1 cellular context compared by ENCODE assay signal in the genomic region with DNA sequence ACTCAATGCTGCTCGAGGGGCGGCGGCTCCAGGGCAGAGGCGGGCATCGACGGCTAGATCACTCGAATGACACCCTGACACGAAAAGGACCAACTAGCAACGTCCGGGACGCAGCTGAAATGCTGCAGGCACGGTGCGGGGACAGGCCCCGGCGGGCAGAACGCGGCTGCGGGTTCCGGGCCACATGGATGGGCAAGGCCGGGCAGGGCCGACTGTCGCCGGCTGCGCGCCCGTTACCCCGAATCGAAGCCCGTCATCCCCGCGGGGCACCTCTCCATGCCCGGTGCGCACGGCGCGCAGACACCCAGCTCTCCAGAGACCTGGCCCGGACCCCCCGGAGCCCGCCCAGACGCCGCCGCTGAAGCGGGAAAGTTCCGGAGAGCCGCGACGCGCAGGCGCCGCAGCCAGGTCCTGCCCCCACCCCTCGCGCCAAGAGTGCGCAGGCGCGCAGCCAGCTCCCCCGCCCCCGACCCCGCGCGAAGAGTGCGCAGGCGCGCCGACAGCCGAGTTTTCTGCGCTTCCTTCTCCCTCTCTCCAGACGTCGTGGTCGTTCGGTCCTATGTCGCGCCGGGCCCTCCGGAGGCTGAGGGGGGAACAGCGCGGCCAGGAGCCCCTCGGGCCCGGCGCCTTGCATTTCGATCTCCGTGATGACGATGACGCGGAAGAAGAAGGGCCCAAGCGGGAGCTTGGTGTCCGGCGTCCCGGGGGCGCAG.
A peak's percentile ranks its signal among the peaks of the same experiment; 100 is the strongest.
TF ChIP-seq lines count a peak whose summit lies in the region.

TCF25 (plus strand) TSS at position 484 of the 713 bp plus-strand sequence; CDS start at position 560, 76 bp downstream.

TF ChIP-seq in HepG2, 621 proteins besides CTCF, POLR2A, EP300 and RAD21 (continued from another document and continues in another):
- TF ChIP-seq FOXA1 (IDR thresholded peaks at IDR 0.05), result no peak
- TF ChIP-seq FOXA1 (CRISPR knock-in tag; IDR thresholded peaks at IDR 0.05), result no peak
- TF ChIP-seq SIX1 (CRISPR knock-in tag; IDR thresholded peaks at IDR 0.05; ENCODE audit: borderline replicate concordance), result no peak
- TF ChIP-seq ZMYM2 (CRISPR knock-in tag; IDR thresholded peaks at IDR 0.05), result peak; percentile 66
- no peak for TF ChIP-seq ZNF281 (CRISPR knock-in tag; IDR thresholded peaks at IDR 0.05; ENCODE audit: borderline replicate concordance)
- peak; percentile 74 for TF ChIP-seq TBX2 (CRISPR knock-in tag; IDR thresholded peaks at IDR 0.05; ENCODE audit: borderline replicate concordance)
- TF ChIP-seq, protein P1, sequence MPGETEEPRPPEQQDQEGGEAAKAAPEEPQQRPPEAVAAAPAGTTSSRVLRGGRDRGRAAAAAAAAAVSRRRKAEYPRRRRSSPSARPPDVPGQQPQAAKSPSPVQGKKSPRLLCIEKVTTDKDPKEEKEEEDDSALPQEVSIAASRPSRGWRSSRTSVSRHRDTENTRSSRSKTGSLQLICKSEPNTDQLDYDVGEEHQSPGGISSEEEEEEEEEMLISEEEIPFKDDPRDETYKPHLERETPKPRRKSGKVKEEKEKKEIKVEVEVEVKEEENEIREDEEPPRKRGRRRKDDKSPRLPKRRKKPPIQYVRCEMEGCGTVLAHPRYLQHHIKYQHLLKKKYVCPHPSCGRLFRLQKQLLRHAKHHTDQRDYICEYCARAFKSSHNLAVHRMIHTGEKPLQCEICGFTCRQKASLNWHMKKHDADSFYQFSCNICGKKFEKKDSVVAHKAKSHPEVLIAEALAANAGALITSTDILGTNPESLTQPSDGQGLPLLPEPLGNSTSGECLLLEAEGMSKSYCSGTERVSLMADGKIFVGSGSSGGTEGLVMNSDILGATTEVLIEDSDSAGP (CRISPR knock-in tag; IDR thresholded peaks at IDR 0.05; ENCODE audit: borderline replicate concordance), result peak; percentile 81
- TF ChIP-seq HMG20A (CRISPR knock-in tag; IDR thresholded peaks at IDR 0.05; ENCODE audit: borderline replicate concordance), result no peak
- TF ChIP-seq AGO2 (optimal IDR thresholded peaks at IDR 0.05; ENCODE audit: low read depth, low read length), result peak; percentile 95
- TF ChIP-seq, protein P2, sequence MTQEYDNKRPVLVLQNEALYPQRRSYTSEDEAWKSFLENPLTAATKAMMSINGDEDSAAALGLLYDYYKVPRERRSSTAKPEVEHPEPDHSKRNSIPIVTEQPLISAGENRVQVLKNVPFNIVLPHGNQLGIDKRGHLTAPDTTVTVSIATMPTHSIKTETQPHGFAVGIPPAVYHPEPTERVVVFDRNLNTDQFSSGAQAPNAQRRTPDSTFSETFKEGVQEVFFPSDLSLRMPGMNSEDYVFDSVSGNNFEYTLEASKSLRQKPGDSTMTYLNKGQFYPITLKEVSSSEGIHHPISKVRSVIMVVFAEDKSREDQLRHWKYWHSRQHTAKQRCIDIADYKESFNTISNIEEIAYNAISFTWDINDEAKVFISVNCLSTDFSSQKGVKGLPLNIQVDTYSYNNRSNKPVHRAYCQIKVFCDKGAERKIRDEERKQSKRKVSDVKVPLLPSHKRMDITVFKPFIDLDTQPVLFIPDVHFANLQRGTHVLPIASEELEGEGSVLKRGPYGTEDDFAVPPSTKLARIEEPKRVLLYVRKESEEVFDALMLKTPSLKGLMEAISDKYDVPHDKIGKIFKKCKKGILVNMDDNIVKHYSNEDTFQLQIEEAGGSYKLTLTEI (CRISPR knock-in tag; conservative IDR thresholded peaks at IDR 0.05), result no peak
- TF ChIP-seq ZNF280B (CRISPR knock-in tag; IDR thresholded peaks at IDR 0.05; ENCODE audit: borderline replicate concordance), result peak; percentile 97
- TF ChIP-seq RBAK (CRISPR knock-in tag; IDR thresholded peaks at IDR 0.05), result no peak
- peak; percentile 66 for TF ChIP-seq IRF9 (CRISPR knock-in tag; IDR thresholded peaks at IDR 0.05; ENCODE audit: borderline replicate concordance)
- peak; percentile 78; the same call in 1 of the 2 replicates for TF ChIP-seq ZNF678 (CRISPR knock-in tag; IDR thresholded peaks at IDR 0.05)
- peak; percentile 75 for TF ChIP-seq MED1 (CRISPR knock-in tag; IDR thresholded peaks at IDR 0.05)
- peak; percentile 92 for TF ChIP-seq ERF (CRISPR knock-in tag; IDR thresholded peaks at IDR 0.05)
- TF ChIP-seq ZMYM4 (CRISPR knock-in tag; IDR thresholded peaks at IDR 0.05), result no peak; the same call in 1 of the 2 replicates
- TF ChIP-seq HOXA5 (CRISPR knock-in tag; IDR thresholded peaks at IDR 0.05), result peak; percentile 91
- peak; percentile 91; the same call in 1 of the 2 replicates for TF ChIP-seq ZNF713 (CRISPR knock-in tag; IDR thresholded peaks at IDR 0.05)
- TF ChIP-seq ZNF709 (CRISPR knock-in tag; IDR thresholded peaks at IDR 0.05), result peak; percentile 83; the same call in 1 of the 2 replicates
- no peak for TF ChIP-seq KDM6A (CRISPR knock-in tag; IDR thresholded peaks at IDR 0.05; ENCODE audit: low read depth)
- TF ChIP-seq ZNF598 (CRISPR knock-in tag; IDR thresholded peaks at IDR 0.05; ENCODE audit: borderline replicate concordance), result peak; percentile 77; the same call in 1 of the 2 replicates
- no peak; the same call in 1 of the 2 replicates for TF ChIP-seq MIXL1 (CRISPR knock-in tag; IDR thresholded peaks at IDR 0.05)
- TF ChIP-seq E2F1 (CRISPR knock-in tag; IDR thresholded peaks at IDR 0.05), result peak; percentile 93
- 0 out of 2 replicates have a peak, but pooled peaks have one; percentile 71 for TF ChIP-seq ZNF430 (CRISPR knock-in tag; IDR thresholded peaks at IDR 0.05)
- TF ChIP-seq ZNF44 (CRISPR knock-in tag; IDR thresholded peaks at IDR 0.05), result peak; percentile 69; the same call in 1 of the 2 replicates
- TF ChIP-seq, protein P3, sequence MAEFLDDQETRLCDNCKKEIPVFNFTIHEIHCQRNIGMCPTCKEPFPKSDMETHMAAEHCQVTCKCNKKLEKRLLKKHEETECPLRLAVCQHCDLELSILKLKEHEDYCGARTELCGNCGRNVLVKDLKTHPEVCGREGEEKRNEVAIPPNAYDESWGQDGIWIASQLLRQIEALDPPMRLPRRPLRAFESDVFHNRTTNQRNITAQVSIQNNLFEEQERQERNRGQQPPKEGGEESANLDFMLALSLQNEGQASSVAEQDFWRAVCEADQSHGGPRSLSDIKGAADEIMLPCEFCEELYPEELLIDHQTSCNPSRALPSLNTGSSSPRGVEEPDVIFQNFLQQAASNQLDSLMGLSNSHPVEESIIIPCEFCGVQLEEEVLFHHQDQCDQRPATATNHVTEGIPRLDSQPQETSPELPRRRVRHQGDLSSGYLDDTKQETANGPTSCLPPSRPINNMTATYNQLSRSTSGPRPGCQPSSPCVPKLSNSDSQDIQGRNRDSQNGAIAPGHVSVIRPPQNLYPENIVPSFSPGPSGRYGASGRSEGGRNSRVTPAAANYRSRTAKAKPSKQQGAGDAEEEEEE (CRISPR knock-in tag; IDR thresholded peaks at IDR 0.05; ENCODE audit: borderline replicate concordance), result no peak
- peak; percentile 56; the same call in 1 of the 2 replicates for TF ChIP-seq ZNF816 (CRISPR knock-in tag; IDR thresholded peaks at IDR 0.05; ENCODE audit: borderline replicate concordance)
- TF ChIP-seq HMG20B (CRISPR knock-in tag; conservative IDR thresholded peaks at IDR 0.05), result no peak
- TF ChIP-seq TCF12 (IDR thresholded peaks at IDR 0.05), result no peak
- peak; percentile 48; the same call in 1 of the 2 replicates for TF ChIP-seq TCF12 (CRISPR knock-in tag; IDR thresholded peaks at IDR 0.05)
- TF ChIP-seq, protein P4, sequence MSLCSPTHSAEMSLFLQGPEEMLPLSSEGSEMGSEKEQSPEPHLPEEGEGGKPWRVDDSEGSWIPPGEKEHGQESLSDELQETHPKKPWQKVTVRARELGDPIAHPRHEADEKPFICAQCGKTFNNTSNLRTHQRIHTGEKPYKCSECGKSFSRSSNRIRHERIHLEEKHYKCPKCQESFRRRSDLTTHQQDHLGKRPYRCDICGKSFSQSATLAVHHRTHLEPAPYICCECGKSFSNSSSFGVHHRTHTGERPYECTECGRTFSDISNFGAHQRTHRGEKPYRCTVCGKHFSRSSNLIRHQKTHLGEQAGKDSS (CRISPR knock-in tag; IDR thresholded peaks at IDR 0.05; ENCODE audit: borderline replicate concordance, low read depth), result 0 out of 2 replicates have a peak, but pooled peaks have one; percentile 48
- TF ChIP-seq RBM39 (IDR thresholded peaks at IDR 0.05; ENCODE audit: low read depth, low read length, poor library complexity, severe bottlenecking), result peak; percentile 66
- peak; percentile 76; the same call in 1 of the 2 replicates for TF ChIP-seq THAP7 (CRISPR knock-in tag; IDR thresholded peaks at IDR 0.05)
- no peak for TF ChIP-seq ZNF24 (IDR thresholded peaks at IDR 0.05)
- TF ChIP-seq TCF7 (IDR thresholded peaks at IDR 0.05; ENCODE audit: low read depth), result no peak
- no peak for TF ChIP-seq TIGD3 (CRISPR knock-in tag; IDR thresholded peaks at IDR 0.05; ENCODE audit: borderline replicate concordance)
- TF ChIP-seq PCBP2 (optimal IDR thresholded peaks at IDR 0.05; ENCODE audit: low read depth, low read length, poor library complexity, severe bottlenecking), result no peak
- TF ChIP-seq JUNB (CRISPR knock-in tag; IDR thresholded peaks at IDR 0.05; ENCODE audit: borderline replicate concordance), result no peak
- TF ChIP-seq SNAPC2 (CRISPR knock-in tag; IDR thresholded peaks at IDR 0.05), result no peak; the same call in none of the 2 replicates
- TF ChIP-seq YEATS4 (CRISPR knock-in tag; IDR thresholded peaks at IDR 0.05; ENCODE audit: borderline replicate concordance), result peak; percentile 95
- TF ChIP-seq, protein P5, sequence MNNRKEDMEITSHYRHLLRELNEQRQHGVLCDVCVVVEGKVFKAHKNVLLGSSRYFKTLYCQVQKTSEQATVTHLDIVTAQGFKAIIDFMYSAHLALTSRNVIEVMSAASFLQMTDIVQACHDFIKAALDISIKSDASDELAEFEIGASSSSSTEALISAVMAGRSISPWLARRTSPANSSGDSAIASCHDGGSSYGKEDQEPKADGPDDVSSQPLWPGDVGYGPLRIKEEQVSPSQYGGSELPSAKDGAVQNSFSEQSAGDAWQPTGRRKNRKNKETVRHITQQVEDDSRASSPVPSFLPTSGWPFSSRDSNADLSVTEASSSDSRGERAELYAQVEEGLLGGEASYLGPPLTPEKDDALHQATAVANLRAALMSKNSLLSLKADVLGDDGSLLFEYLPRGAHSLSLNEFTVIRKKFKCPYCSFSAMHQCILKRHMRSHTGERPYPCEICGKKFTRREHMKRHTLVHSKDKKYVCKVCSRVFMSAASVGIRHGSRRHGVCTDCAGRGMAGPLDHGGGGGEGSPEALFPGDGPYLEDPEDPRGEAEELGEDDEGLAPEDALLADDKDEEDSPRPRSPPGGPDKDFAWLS (CRISPR knock-in tag; IDR thresholded peaks at IDR 0.05; ENCODE audit: borderline replicate concordance), result no peak; the same call in 1 of the 2 replicates
- peak; percentile 97 for TF ChIP-seq ZNF343 (CRISPR knock-in tag; IDR thresholded peaks at IDR 0.05)
